10 cellular contexts compared by ENCODE assay signal in the genomic region with DNA sequence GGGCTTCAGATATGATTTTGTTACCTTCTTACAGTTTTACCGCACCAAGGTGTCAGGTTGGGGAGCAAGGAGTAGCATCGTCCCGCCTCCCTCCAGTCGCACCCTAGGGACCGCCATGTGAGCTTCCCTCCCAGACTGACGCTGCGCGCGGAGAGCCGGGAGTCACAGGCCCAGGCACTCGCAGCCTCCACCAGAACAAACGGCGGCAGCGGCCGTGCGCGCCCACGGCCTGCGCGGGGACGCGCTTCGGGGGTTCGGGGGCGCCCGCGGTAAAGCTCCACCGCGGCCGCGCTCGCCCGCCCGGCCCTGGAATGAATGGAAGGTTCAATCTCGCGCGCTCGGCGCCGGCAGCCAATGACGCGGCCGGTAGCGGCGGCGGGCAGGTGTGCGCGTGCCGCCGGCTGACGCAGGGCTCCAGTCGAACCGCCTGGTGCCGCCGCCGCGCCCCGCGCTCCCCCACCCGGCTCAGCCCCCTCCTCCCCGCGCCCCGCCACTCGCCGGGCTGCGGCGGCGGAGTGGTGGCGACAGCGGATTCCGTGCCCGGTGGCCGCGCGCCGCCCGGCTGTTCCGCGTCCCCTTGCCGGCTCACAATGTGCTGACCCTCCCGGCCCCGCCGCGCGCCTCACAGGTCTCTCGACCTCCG. TPM values are rescaled to one million over a fixed set of nuclear protein-coding genes. Genes with fewer than 3 reads are reported as not detected.
DNase-seq lines count a peak whose midpoint lies in the region; ATAC-seq and TF ChIP-seq lines count a peak whose summit lies in the region.
"Had no signal": no experiment of that assay in that cellular context is flagged by ENCODE, and none has a peak within 500 bp of the region (broad histone marks: within the 10 kb centered on the region; RNA-seq: fewer than 3 reads in every experiment).

No MANE protein-coding gene starts in this region.

- no peak for TF ChIP-seq CTCF in HFF-Myc (IDR thresholded peaks at IDR 0.05; ENCODE audit: low read depth, low read length, missing control alignments)
- TF ChIP-seq CTCF in retinal pigment epithelial cell (conservative IDR thresholded peaks at IDR 0.05; ENCODE audit: low read depth, low read length): no peak

- intact Hi-C loops in left colon (cut with DNase I, micrococcal nuclease): no loop called here

- ATAC-seq in left colon: no peak

- no peak for DNase-seq in HFF-Myc (ENCODE audit: extremely low read depth, low read depth)
- peak; percentile 26 for DNase-seq in astrocyte of the hippocampus (ENCODE audit: low read depth, low spot score)
- DNase-seq in retinal pigment epithelial cell (ENCODE audit: low read depth): no peak
- no peak for DNase-seq in activated gamma-delta T cell treated with Interleukin-2 at 50 U/mL for 16 hours
- no peak for DNase-seq in NCI-H1048 (lab: John Stamatoyannopoulos, UW)
- no peak for DNase-seq in left colon
- no peak for DNase-seq in NCI-H2227 (lab: John Stamatoyannopoulos, UW; ENCODE audit: unreplicated experiment)
- DNase-seq: activated CD4-positive, alpha-beta memory T cell treated with anti-CD3 and anti-CD28 coated beads, Interleukin-2, amount 10 ng/mL, durations not matched to agents 7 days and 5 days; midbrain had no signal

- H3K4me3 ChIP-seq in HFF-Myc (replicated peaks; ENCODE audit: low read depth, low read length) (peak overlapping the region; percentile 27; the same call in 1 of the 2 replicates), iPS-11a (ENCODE audit: low read depth, low read length) (peak overlapping the region; percentile 49), retinal pigment epithelial cell (ENCODE audit: low read length) (peak overlapping the region; percentile 49)

RNA-seq across cellular contexts. Expression of a gene that starts 16.5 kb away (rescaled TPM):
- total RNA-seq in left colon: not detected
- total RNA-seq: activated CD4-positive, alpha-beta memory T cell treated with anti-CD3 and anti-CD28 coated beads, Interleukin-2, amount 10 ng/mL, durations not matched to agents 7 days and 5 days had no signal
